Comparison of ENCODE assay signal across 14 cellular contexts in the genomic region with DNA sequence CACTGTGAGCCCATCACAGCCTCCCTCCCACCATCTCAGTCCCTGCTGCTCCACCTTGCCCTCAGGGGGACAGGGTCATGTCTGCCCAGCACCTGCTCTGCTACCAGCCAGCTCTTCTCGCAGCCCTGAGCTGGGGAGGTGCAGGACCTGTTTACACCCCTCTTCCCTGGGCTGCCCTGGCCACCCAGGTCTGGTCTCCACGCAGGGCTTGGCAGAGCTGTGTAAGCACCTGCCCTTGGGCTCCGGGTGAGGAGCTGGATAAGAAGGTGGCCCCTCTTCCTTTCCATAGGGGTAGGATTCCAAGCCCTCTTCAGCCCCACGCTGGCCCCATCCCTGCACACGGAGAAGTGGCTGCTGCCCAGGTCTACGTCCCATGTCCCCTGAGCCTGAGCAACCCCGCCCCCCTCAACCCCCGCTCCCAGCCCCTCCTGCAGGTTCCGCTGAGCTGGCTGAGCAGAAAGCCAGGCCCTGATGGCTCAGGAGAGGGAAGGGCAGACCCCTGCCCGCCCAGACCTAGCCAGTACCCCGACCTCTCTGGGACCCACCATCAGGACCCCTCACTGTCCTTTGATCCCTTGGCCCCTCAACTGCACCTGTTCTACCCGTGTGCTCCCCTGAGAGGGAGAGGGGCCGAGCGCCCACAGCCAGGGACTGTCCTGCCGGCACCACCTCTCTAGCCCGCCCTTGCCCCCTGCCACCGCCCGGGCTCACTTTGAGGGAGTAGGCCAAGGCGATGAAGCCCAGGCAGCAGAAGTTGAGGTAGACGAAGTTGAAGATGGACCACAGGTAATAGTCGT. TPM values are rescaled to one million over a fixed set of nuclear protein-coding genes. Genes with fewer than 3 reads are reported as not detected.
DNase-seq lines count a peak whose midpoint lies in the region; ATAC-seq and TF ChIP-seq lines count a peak whose summit lies in the region.
"Had no signal": no experiment of that assay in that cellular context is flagged by ENCODE, and none has a peak within 500 bp of the region (broad histone marks: within the 10 kb centered on the region; RNA-seq: fewer than 3 reads in every experiment).

No MANE protein-coding gene starts in this region.

- peaks cover 46% of the 10 kb centered on the region for H3K4me1 ChIP-seq in adipocyte (ENCODE audit: control insufficient read depth, insufficient read depth, low read length)

- intact Hi-C loops in CD14-positive monocyte (cut with micrococcal nuclease), result loop anchor here in 1 of 2 donors (5.0 kb wide), 1 partner anchor 40 kb away; no protein-coding TSS in a partner anchor

- no peaks in the 10 kb centered on the region for H3K9me3 ChIP-seq in adipocyte (ENCODE audit: control insufficient read depth, low read length)

- H3K4me1 Mint-ChIP-seq in CD14-positive monocyte (peaks cover 41% of the 10 kb centered on the region), immature natural killer cell (peaks cover 27 to 40% of the 10 kb centered on the region in 2 donors)

- peaks cover 0 to 9% (median 3%) of the 10 kb centered on the region in 7 donors for H3K9me3 Mint-ChIP-seq in CD14-positive monocyte
- H3K9me3 Mint-ChIP-seq in immature natural killer cell, result no peaks in the 10 kb centered on the region

- ATAC-seq in HG03432 (IDR thresholded peaks at IDR 0.05; ENCODE audit: unreplicated experiment) (no peak), GM19395 (IDR thresholded peaks at IDR 0.05; ENCODE audit: unreplicated experiment) (no peak)
- ATAC-seq: stimulated activated naive CD8-positive, alpha-beta T cell treated with anti-CD3 and anti-CD28 coated beads, Interleukin-15, amount 100 ng/mL, for 72 hours had no signal

- H3K9ac ChIP-seq in adipocyte (ENCODE audit: low read length), result no peak overlapping the region

- peak overlapping the region; percentile 79 for H3K4me3 ChIP-seq in adipocyte (ENCODE audit: low read length)
- H3K4me3 ChIP-seq in skeletal muscle cell (ENCODE audit: low read depth, low read length), result peak overlapping the region; percentile 71

- peak overlapping the region in 3 of 7 donors; percentile 4 to 52 (median 42) for H3K27ac Mint-ChIP-seq in CD14-positive monocyte
- peak overlapping the region in 2 of 6 donors; percentile 10 to 64 for H3K27ac Mint-ChIP-seq in immature natural killer cell
- H3K27ac Mint-ChIP-seq: memory B cell had no signal

- peaks cover 13 to 14% of the 10 kb centered on the region in 2 donors for H3K36me3 Mint-ChIP-seq in CD14-positive monocyte
- peaks cover 0 to 5% (median 0%) of the 10 kb centered on the region in 3 donors for H3K36me3 Mint-ChIP-seq in immature natural killer cell
- H3K36me3 Mint-ChIP-seq: memory B cell had no signal

- peaks cover 6% of the 10 kb centered on the region for H3K36me3 ChIP-seq in adipocyte (ENCODE audit: control insufficient read depth, insufficient read depth, low read length, severe bottlenecking)

- H3K4me3 Mint-ChIP-seq in CD14-positive monocyte, result peak overlapping the region; percentile 34 to 69
- H3K4me3 Mint-ChIP-seq in immature natural killer cell, result peak overlapping the region in 4 of 5 donors; percentile 38 to 69 (median 54)
- H3K4me3 Mint-ChIP-seq: memory B cell; stimulated activated naive CD8-positive, alpha-beta T cell treated with anti-CD3 and anti-CD28 coated beads, Interleukin-15, amount 100 ng/mL, for 72 hours had no signal

- DNase-seq in CD14-positive monocyte (ENCODE audit: low spot score) (peak; percentile 47), adipocyte (ENCODE audit: low read depth) (no peak), immature natural killer cell (no peak), skeletal muscle cell (ENCODE audit: low read depth) (no peak), NCI-H446 treated with DMSO at 0.1 percent for 48 hours (lab: John Stamatoyannopoulos, UW) (no peak), HK-2 (ENCODE audit: unreplicated experiment) (no peak)
- DNase-seq: activated CD4-positive, CD25-positive, alpha-beta regulatory T cell; activated naive CD4-positive, alpha-beta T cell treated with anti-CD3 and anti-CD28 coated beads, Interleukin-2, amount 50 U/mL, for 16 hours; NCI-H2081; stimulated activated naive CD8-positive, alpha-beta T cell treated with anti-CD3 and anti-CD28 coated beads, Interleukin-15, amount 100 ng/mL, for 72 hours; T-helper 1 cell had no signal

- no peak for TF ChIP-seq CTCF in CD14-positive monocyte (IDR thresholded peaks at IDR 0.05)

- H3K27me3 Mint-ChIP-seq in CD14-positive monocyte (ENCODE audit: low read depth in 3 of 3) (peaks cover 29 to 50% (median 44%) of the 10 kb centered on the region in 3 donors), immature natural killer cell (ENCODE audit: low read depth in 3 of 3) (peaks cover 3 to 20% (median 8%) of the 10 kb centered on the region in 3 donors)

- no peaks in the 10 kb centered on the region for H3K27me3 ChIP-seq in adipocyte (replicated peaks; ENCODE audit: control insufficient read depth, insufficient read depth, low read length)

RNA-seq across cellular contexts. Expression of a gene that starts 3.2 kb away (rescaled TPM):
- polyA plus RNA-seq in CD14-positive monocyte (not detected), immature natural killer cell (under 1 TPM; 0.09 to 0.93 (median 0.39) TPM)

RNA-seq across cellular contexts. Expression of a gene that starts 16.6 kb away (rescaled TPM):
- 1,000 to 10,000 TPM in 1 of 2 donors, 100 to 1,000 TPM in 1; 855 to 1,372 TPM for polyA plus RNA-seq in CD14-positive monocyte
- 100 to 1,000 TPM; 471 to 795 (median 488) TPM for polyA plus RNA-seq in immature natural killer cell

RNA-seq across cellular contexts. Expression of a gene that starts 50.2 kb away (rescaled TPM):
- not detected for polyA plus RNA-seq in CD14-positive monocyte
- polyA plus RNA-seq in immature natural killer cell, result not detected
